ENCODE assay signal across 8 cellular contexts in the genomic region with DNA sequence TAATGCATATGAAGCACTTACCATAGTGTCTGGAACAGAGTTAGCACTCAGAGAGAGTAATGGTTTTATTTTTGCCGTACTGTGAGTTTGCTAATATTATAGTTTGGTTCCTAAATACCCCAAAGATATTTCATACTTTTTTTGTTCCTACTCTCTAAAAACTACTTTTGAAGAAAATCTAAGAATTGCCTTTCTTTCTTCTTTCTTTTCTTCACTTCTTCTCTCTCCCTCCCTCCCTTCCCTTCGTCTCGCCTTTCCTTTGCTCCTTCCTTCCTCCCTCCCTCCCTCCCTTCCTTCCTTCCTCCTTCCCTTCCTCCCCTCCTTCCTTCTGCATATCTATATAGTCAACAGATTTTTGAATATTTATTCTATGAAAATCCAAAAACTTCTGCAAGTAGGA.
"Had no signal": no experiment of that assay in that cellular context is flagged by ENCODE, and none has a peak within 500 bp of the region (broad histone marks: within the 10 kb centered on the region; RNA-seq: fewer than 3 reads in every experiment).

No MANE protein-coding gene starts in this region.

- FAIRE-seq: HTR-8/SVneo, K562 had no signal

- H3K9ac ChIP-seq: KMS-11 had no signal

- H3K9me3 Mint-ChIP-seq: IgD-negative memory B cell had no signal

- H3K27ac Mint-ChIP-seq: IgD-negative memory B cell had no signal

- ATAC-seq: K562 had no signal

- H3K4me2 ChIP-seq: KMS-11 had no signal

- H3K4me3 Mint-ChIP-seq: IgD-negative memory B cell had no signal

- H3K27me3 Mint-ChIP-seq: IgD-negative memory B cell had no signal

- H3K4me3 ChIP-seq: K562 had no signal

- H3K27ac ChIP-seq: HL-60, KMS-11 had no signal

- DNase-seq: IMR-90, KBM-7, KG1 had no signal

- H3K4me1 Mint-ChIP-seq: IgD-negative memory B cell had no signal
